ENCODE assay signal across 1 cellular context in genomic region chr1:40344597-40344996, GRCh38.
TF ChIP-seq lines count a peak whose summit lies in the region.

No MANE protein-coding gene starts in this region.

TF ChIP-seq in GM12878, 131 proteins besides CTCF, POLR2A, EP300 and RAD21 (continued from another document):
- peak; percentile 14; the same call in 1 of the 2 replicates for TF ChIP-seq PKNOX1 (IDR thresholded peaks at IDR 0.05)
- peak; percentile 4; the same call in 1 of the 2 replicates for TF ChIP-seq SMC3 (IDR thresholded peaks at IDR 0.05; ENCODE audit: borderline replicate concordance, low read length)
- TF ChIP-seq SPI1 (IDR thresholded peaks at IDR 0.05; ENCODE audit: borderline replicate concordance, insufficient read depth, low read depth, low read length) = peak; percentile 82
- TF ChIP-seq POLR2AphosphoS5 (IDR thresholded peaks at IDR 0.05; ENCODE audit: low read length) = no peak
- TF ChIP-seq ZZZ3 (IDR thresholded peaks at IDR 0.05; ENCODE audit: control insufficient read depth, insufficient read length, low read depth) = no peak
- no peak for TF ChIP-seq ZNF274 (IDR thresholded peaks at IDR 0.05; ENCODE audit: insufficient read depth, insufficient read length)
